ENCODE assay signal across 13 cellular contexts in the genomic region with DNA sequence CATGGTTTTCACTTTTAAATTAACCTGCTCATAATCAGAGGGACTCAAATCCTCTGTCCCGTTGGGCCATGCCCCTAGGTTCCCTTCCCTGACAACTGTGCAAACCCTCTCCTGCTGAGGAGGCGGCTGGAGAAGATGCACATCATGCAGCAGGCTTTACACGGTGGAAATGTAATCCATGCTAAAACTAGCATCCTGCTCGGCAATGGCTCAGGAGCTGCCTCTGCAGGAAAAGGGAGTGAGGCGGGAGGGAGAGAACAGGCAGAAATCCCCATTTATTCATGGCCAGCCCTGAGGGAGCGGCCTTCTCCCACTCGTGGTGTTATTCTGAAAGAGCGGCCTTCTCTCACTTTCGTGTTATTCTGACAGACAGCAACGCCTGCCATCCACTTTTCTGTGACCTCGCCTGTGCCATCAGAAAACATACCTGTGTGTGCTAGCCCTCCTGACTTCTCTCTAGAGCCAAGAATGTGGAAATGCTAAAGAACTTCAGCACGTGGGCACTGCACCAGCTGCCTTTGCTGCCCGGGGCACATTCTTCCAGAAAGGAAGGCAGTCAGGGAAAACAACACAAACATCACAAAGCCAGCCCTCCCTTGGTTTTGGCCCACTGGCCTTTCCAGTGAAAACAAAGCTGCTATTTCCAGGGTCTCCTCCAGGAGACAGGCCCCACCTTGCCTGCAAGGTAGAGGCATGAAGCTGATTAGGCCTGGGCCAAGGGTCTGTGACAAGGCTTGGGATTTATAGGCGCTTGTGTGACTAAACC.
DNase-seq lines count a peak whose midpoint lies in the region; ATAC-seq, FAIRE-seq and TF ChIP-seq lines count a peak whose summit lies in the region.
"Had no signal": no experiment of that assay in that cellular context is flagged by ENCODE, and none has a peak within 500 bp of the region (broad histone marks: within the 10 kb centered on the region; RNA-seq: fewer than 3 reads in every experiment).

No MANE protein-coding gene starts in this region.

- no peak overlapping the region for H3K4me3 Mint-ChIP-seq in activated naive CD8-positive, alpha-beta T cell treated with anti-CD3 and anti-CD28 coated beads for 36 hours
- H3K4me3 Mint-ChIP-seq: CD4-positive, alpha-beta memory T cell had no signal

- H3K79me1 ChIP-seq in H1 (ENCODE audit: low read depth, low read length) = no peaks in the 10 kb centered on the region

- H3K4me1 ChIP-seq in H1 (replicated peaks in 1 of 4; ENCODE audit: control insufficient read depth in 3 of 4, insufficient read depth in 4 of 4, low read length in 3 of 4) = no peaks in the 10 kb centered on the region; a peak in 1 of 7 replicates
- H3K4me1 ChIP-seq: foreskin keratinocyte, HAP-1 had no signal

- H3K4me3 ChIP-seq in H1 (ENCODE audit: extremely low read depth in 1 of 4, insufficient read depth in 2 of 4, low read depth in 3 of 4, low read length in 4 of 4) = no peak overlapping the region
- H3K4me3 ChIP-seq: HAP-1, K562 had no signal

- H3K27me3 Mint-ChIP-seq in activated naive CD8-positive, alpha-beta T cell treated with anti-CD3 and anti-CD28 coated beads for 36 hours = no peaks in the 10 kb centered on the region
- H3K27me3 Mint-ChIP-seq: CD4-positive, alpha-beta memory T cell had no signal

- no peak overlapping the region for H3K56ac ChIP-seq in H1 (replicated peaks; ENCODE audit: insufficient read length, low read depth, low read length)

- H3K27ac ChIP-seq in RWPE1 (peak overlapping the region; percentile 37), H1 (ENCODE audit: low read depth, low read length) (no peak overlapping the region), substantia nigra (ENCODE audit: low read depth, low read length, poor library complexity, severe bottlenecking) (peak overlapping the region; percentile 47)
- H3K27ac ChIP-seq: foreskin keratinocyte had no signal

- no peak overlapping the region for H4K91ac ChIP-seq in H1 (replicated peaks; ENCODE audit: insufficient read length, low read length)

- DNase-seq in RWPE1 (ENCODE audit: low spot score) (no peak), H1 (ENCODE audit: low read depth in 1 of 2, low spot score in 2 of 2) (peak in 1 of 2 experiments; percentile 7), left kidney (ENCODE audit: low read depth, low spot score) (peak; percentile 94), substantia nigra (lab: John Stamatoyannopoulos, UW) (peak in 3 of 49 donors; percentile 17 to 37 (median 20)), cerebellar nuclear complex (lab: John Stamatoyannopoulos, UW) (no peak)
- DNase-seq in activated naive CD8-positive, alpha-beta T cell treated with anti-CD3 and anti-CD28 coated beads for 36 hours = no peak
- DNase-seq: activated CD8-positive, alpha-beta memory T cell treated with anti-CD3 and anti-CD28 coated beads, Interleukin-2, amount 50 U/mL, for 48 hours; CD4-positive, alpha-beta memory T cell had no signal

- H4K20me1 ChIP-seq in H1 (replicated peaks in 1 of 2; ENCODE audit: control insufficient read depth in 1 of 2, insufficient read depth in 2 of 2, low read length in 2 of 2) = no peaks in the 10 kb centered on the region

- H2AK5ac ChIP-seq in H1 (ENCODE audit: low read depth, low read length) = no peak overlapping the region

- H2BK120ac ChIP-seq in H1 (replicated peaks; ENCODE audit: low read depth, low read length) = no peak overlapping the region

- no peaks in the 10 kb centered on the region for H3K9me3 ChIP-seq in H1 (ENCODE audit: insufficient read depth in 2 of 2, low read depth in 1 of 2, low read length in 1 of 2)
- H3K9me3 ChIP-seq: HAP-1 had no signal

- CTCF ChIA-PET in RWPE1 (lab: Yijun Ruan, JAX) = no interaction called here
- CTCF ChIA-PET in H1 (lab: Charles Lee; ENCODE audit: partially characterized antibody) = interaction anchor here (0.5 to 10.5 kb wide), 4 partner anchors 9 to 286 kb away, joined by 3 to 163 read pairs (median 8); a partner anchor contains a TSS

- WGBS in H1 (ENCODE audit: extremely low coverage in 1 of 2, insufficient coverage in 1 of 2, insufficient read length in 1 of 2, insufficient replicate concordance in 2 of 2, low coverage in 1 of 2, low lambda C conversion rate in 2 of 2, missing lambda C conversion rate in 1 of 2), 2 experiments = 84% methylated on average over 14 of the region's 14 CpGs; no CpG with 5 or more reads in 1 of the 2 experiments

- peaks cover 10% of the 10 kb centered on the region for H3K36me3 Mint-ChIP-seq in activated naive CD8-positive, alpha-beta T cell treated with anti-CD3 and anti-CD28 coated beads for 36 hours

- POLR2A ChIA-PET in RWPE1 (lab: Yijun Ruan, JAX; ENCODE audit: low non-redundant PET) (no interaction called here), H1 (lab: Charles Lee; ENCODE audit: partially characterized antibody) (interaction anchor here (0.7 kb wide), 1 partner anchor 14 kb away, joined by 3 read pairs; no protein-coding TSS in a partner anchor)

- H3K4ac ChIP-seq in H1 (replicated peaks; ENCODE audit: insufficient read length, low read depth, low read length) = no peak overlapping the region

- no peak overlapping the region for H3K14ac ChIP-seq in H1 (ENCODE audit: insufficient read length)

- no peaks in the 10 kb centered on the region for H3K27me3 ChIP-seq in H1 (replicated peaks in 1 of 4; ENCODE audit: control insufficient read depth in 3 of 4, extremely low read depth in 1 of 4, insufficient read depth in 3 of 4, low read length in 3 of 4)
- H3K27me3 ChIP-seq: foreskin keratinocyte had no signal

- TF ChIP-seq RAD21 in H1 (IDR thresholded peaks at IDR 0.05 in 1 of 2, conservative IDR thresholded peaks at IDR 0.05 in 1 of 2; ENCODE audit: low read depth in 2 of 2, low read length in 2 of 2) = peak; percentile 40

- TF ChIP-seq POLR2A in H1 (IDR thresholded peaks at IDR 0.05; ENCODE audit: control extremely low read depth in 1 of 2, low read depth in 2 of 2, low read length in 2 of 2) = no peak

- ATAC-seq in HG03354 (IDR thresholded peaks at IDR 0.05; ENCODE audit: poor library complexity, severe bottlenecking, unreplicated experiment) (no peak), GM19397 (IDR thresholded peaks at IDR 0.05; ENCODE audit: unreplicated experiment) (no peak)
- ATAC-seq: foreskin keratinocyte, K562 had no signal

- peak; percentile 52 for FAIRE-seq in H1 (lab: Jason Lieb, UNC)
- FAIRE-seq: K562 had no signal

- no peaks in the 10 kb centered on the region for H3K9me3 Mint-ChIP-seq in activated naive CD8-positive, alpha-beta T cell treated with anti-CD3 and anti-CD28 coated beads for 36 hours
- H3K9me3 Mint-ChIP-seq: CD4-positive, alpha-beta memory T cell had no signal

- H3K4me1 Mint-ChIP-seq in activated naive CD8-positive, alpha-beta T cell treated with anti-CD3 and anti-CD28 coated beads for 36 hours = no peaks in the 10 kb centered on the region

- H3K27ac Mint-ChIP-seq in activated naive CD8-positive, alpha-beta T cell treated with anti-CD3 and anti-CD28 coated beads for 36 hours = no peak overlapping the region
- H3K27ac Mint-ChIP-seq: CD4-positive, alpha-beta memory T cell had no signal

- H2BK20ac ChIP-seq in H1 (ENCODE audit: low read length) = no peak overlapping the region

- H3K23me2 ChIP-seq in H1 (ENCODE audit: low read depth, low read length) = no peaks in the 10 kb centered on the region

- H4K8ac ChIP-seq in H1 (ENCODE audit: extremely low read depth, insufficient read depth, low read length) = no peak overlapping the region

- H3K18ac ChIP-seq in H1 (ENCODE audit: extremely low read depth, low read length) = no peak overlapping the region

- TF ChIP-seq EP300 in H1 (IDR thresholded peaks at IDR 0.05; ENCODE audit: borderline replicate concordance in 1 of 2, low read depth in 2 of 2, low read length in 2 of 2) = no peak

- no peak for TF ChIP-seq CTCF in RWPE1 (conservative IDR thresholded peaks at IDR 0.05; ENCODE audit: low read depth)
- TF ChIP-seq CTCF in H1 (IDR thresholded peaks at IDR 0.05; ENCODE audit: control extremely low read depth in 1 of 3, insufficient read depth in 1 of 3, low read depth in 1 of 3, low read length in 3 of 3) = peak; percentile 13 to 28 (median 26); a peak in 3 of 4 replicates

- no peak overlapping the region for H3K9ac ChIP-seq in H1 (replicated peaks in 1 of 4; ENCODE audit: extremely low read depth in 1 of 4, low read depth in 3 of 4, low read length in 3 of 4)

- H2AFZ ChIP-seq in H1 (ENCODE audit: low read length) = no peak overlapping the region

- no peak overlapping the region for H3K4me2 ChIP-seq in H1 (ENCODE audit: insufficient read depth in 1 of 2, low read depth in 2 of 2, low read length in 2 of 2)

- no peak overlapping the region for H2BK12ac ChIP-seq in H1 (ENCODE audit: low read depth, low read length)

- no peaks in the 10 kb centered on the region for H3K79me2 ChIP-seq in H1 (ENCODE audit: control insufficient read depth in 1 of 2, insufficient read depth in 2 of 2, low read length in 2 of 2)

- H2BK15ac ChIP-seq in H1 (ENCODE audit: low read length) = no peak overlapping the region

- H3K23ac ChIP-seq in H1 (ENCODE audit: insufficient read length) = no peak overlapping the region

- H3K36me3 ChIP-seq in H1 (ENCODE audit: control insufficient read depth in 2 of 4, insufficient read depth in 4 of 4, low read length in 3 of 4) = peaks cover 0 to 2% (median 0%) of the 10 kb centered on the region in 4 experiments; a peak in 2 of 8 replicates

- H4K5ac ChIP-seq in H1 (ENCODE audit: insufficient read length, low read depth, low read length) = no peak overlapping the region

- H2BK5ac ChIP-seq in H1 (ENCODE audit: low read depth, low read length) = no peak overlapping the region

TF ChIP-seq in H1, 55 proteins besides CTCF, POLR2A, EP300 and RAD21:
- TF ChIP-seq, protein P1, sequence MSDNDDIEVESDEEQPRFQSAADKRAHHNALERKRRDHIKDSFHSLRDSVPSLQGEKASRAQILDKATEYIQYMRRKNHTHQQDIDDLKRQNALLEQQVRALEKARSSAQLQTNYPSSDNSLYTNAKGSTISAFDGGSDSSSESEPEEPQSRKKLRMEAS (IDR thresholded peaks at IDR 0.05) = 0 out of 2 replicates have a peak, but pooled peaks have one; percentile 50
- TF ChIP-seq, protein P2, sequence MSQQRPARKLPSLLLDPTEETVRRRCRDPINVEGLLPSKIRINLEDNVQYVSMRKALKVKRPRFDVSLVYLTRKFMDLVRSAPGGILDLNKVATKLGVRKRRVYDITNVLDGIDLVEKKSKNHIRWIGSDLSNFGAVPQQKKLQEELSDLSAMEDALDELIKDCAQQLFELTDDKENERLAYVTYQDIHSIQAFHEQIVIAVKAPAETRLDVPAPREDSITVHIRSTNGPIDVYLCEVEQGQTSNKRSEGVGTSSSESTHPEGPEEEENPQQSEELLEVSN (IDR thresholded peaks at IDR 0.05) = no peak
- TF ChIP-seq TEAD4 (IDR thresholded peaks at IDR 0.05; ENCODE audit: low read depth, low read length) = peak; percentile 56
